ENCODE assay signal across 8 cellular contexts in the genomic region with DNA sequence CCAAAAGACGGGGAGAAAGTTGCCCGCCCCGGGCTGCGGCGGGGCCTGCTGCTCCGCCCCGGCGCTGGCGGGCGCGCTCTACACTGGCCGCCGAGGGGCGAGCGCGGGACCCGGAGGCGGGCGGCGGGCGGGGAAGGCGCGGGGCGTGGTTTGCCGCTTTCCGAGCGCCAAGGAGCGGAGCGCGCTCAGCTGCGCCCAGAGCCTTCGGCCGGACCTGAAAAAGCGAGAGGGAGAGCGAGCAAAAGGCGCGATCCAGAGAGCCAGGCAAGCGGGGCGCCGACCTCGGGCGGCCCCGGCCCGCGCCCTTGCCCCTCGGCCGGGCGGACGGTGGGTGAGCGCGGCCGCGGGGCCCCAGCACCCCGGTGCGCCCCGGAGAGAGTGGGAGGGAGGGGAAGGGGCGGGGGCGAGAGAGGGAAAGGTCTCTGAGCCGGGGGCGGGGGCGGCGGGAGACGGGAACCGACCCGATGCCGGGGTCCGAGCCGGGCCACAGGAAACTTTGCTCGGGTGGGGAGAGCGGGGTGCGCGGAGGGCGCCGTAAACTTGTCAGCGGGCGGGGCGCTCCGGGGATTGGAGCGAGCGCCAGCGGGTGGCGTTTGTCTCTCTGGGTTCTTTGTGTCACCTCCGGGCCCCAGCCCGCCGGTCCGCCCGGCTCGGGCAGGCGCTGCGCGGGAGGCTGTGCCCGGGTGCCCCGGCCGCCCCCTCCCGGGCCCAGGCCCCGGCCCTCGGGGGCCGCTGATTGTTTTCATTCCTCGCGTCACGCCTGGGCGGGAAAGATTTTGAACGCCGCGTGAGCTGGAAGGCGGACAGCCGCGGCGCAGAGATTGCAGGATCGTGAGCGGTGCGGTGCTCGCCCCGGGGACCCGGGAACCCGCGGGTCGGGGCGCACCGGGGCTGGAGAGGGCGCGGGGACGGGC. TPM values are rescaled to one million over a fixed set of nuclear protein-coding genes. Genes with fewer than 3 reads are reported as not detected.
A peak's percentile ranks its signal among the peaks of the same experiment; 100 is the strongest.
DNase-seq lines count a peak whose midpoint lies in the region; ATAC-seq lines count a peak whose summit lies in the region.

A gene with protein sequence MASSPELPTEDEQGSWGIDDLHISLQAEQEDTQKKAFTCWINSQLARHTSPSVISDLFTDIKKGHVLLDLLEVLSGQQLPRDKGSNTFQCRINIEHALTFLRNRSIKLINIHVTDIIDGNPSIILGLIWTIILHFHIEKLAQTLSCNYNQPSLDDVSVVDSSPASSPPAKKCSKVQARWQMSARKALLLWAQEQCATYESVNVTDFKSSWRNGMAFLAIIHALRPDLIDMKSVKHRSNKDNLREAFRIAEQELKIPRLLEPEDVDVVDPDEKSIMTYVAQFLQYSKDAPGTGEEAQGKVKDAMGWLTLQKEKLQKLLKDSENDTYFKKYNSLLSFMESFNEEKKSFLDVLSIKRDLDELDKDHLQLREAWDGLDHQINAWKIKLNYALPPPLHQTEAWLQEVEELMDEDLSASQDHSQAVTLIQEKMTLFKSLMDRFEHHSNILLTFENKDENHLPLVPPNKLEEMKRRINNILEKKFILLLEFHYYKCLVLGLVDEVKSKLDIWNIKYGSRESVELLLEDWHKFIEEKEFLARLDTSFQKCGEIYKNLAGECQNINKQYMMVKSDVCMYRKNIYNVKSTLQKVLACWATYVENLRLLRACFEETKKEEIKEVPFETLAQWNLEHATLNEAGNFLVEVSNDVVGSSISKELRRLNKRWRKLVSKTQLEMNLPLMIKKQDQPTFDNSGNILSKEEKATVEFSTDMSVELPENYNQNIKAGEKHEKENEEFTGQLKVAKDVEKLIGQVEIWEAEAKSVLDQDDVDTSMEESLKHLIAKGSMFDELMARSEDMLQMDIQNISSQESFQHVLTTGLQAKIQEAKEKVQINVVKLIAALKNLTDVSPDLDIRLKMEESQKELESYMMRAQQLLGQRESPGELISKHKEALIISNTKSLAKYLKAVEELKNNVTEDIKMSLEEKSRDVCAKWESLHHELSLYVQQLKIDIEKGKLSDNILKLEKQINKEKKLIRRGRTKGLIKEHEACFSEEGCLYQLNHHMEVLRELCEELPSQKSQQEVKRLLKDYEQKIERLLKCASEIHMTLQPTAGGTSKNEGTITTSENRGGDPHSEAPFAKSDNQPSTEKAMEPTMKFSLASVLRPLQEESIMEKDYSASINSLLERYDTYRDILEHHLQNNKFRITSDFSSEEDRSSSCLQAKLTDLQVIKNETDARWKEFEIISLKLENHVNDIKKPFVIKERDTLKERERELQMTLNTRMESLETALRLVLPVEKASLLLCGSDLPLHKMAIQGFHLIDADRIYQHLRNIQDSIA (N-terminal part only) (plus strand): TSS at position 188 of the 914 bp plus-strand sequence. CDS start 56,145 bp downstream, outside the sequence.

- H3K4me3 ChIP-seq in HUES6 (ENCODE audit: low read depth, low read length), result peak within 1 kb of the TSS; percentile 79
- peak within 1 kb of the TSS; percentile 78 for H3K4me3 ChIP-seq in SJCRH30

- H3K9me3 ChIP-seq in HUES6 (ENCODE audit: control insufficient read depth, insufficient read depth, low read depth, low read length) (no peaks in the 10 kb centered on the region), SJCRH30 (replicated peaks) (no peaks in the 10 kb centered on the region)

- H3K36me3 ChIP-seq in HUES6 (ENCODE audit: control insufficient read depth, insufficient read depth, low read length) (no peaks in the 10 kb centered on the region), SJCRH30 (no peaks in the 10 kb centered on the region)

- peak; percentile 86 for ATAC-seq in GM21390 (IDR thresholded peaks at IDR 0.05; ENCODE audit: unreplicated experiment)

- peak; percentile 48 for DNase-seq in DMS53 treated with DMSO at 0.1 percent for 48 hours (lab: John Stamatoyannopoulos, UW; ENCODE audit: unreplicated experiment)
- DNase-seq in SJCRH30, result peak; percentile 76 to 81
- DNase-seq in activated naive CD4-positive, alpha-beta T cell treated with Interleukin-2 at 50 U/mL for 16 hours, result peak; percentile 87
- peak; percentile 90 for DNase-seq in germinal center (ENCODE audit: low spot score)
- no peak for DNase-seq in occipital lobe (lab: John Stamatoyannopoulos, UW)

- H3K27me3 ChIP-seq in HUES6 (ENCODE audit: control insufficient read depth, insufficient read depth, low read length) (peaks cover 4% of the 10 kb centered on the region), SJCRH30 (no peaks in the 10 kb centered on the region)

- no peak within 1 kb of the TSS for H3K27ac ChIP-seq in HUES6 (ENCODE audit: low read depth, low read length)
- peak within 1 kb of the TSS; percentile 51 for H3K27ac ChIP-seq in SJCRH30
- no peak within 1 kb of the TSS for H3K27ac ChIP-seq in temporal lobe (ENCODE audit: low read depth, low read length)

- H3K4me1 ChIP-seq in HUES6 (ENCODE audit: control insufficient read depth, insufficient read depth, low read length) (peaks cover 13% of the 10 kb centered on the region), SJCRH30 (peaks cover 5% of the 10 kb centered on the region; the same call in 1 of the 2 replicates)

- H3K9ac ChIP-seq in HUES6 (ENCODE audit: low read length), result peak within 1 kb of the TSS; percentile 55

RNA-seq across cellular contexts. Expression of the gene that starts here (rescaled TPM):
- total RNA-seq in SJCRH30 (2014; rRNA removed; shearing (Covaris generic)), result 42.7 and 48.2 TPM in 2 replicates
- total RNA-seq in occipital lobe, result 94.8 TPM
- total RNA-seq in temporal lobe, result 125 TPM
